ENCODE assay signal across 26 cellular contexts in the genomic region with DNA sequence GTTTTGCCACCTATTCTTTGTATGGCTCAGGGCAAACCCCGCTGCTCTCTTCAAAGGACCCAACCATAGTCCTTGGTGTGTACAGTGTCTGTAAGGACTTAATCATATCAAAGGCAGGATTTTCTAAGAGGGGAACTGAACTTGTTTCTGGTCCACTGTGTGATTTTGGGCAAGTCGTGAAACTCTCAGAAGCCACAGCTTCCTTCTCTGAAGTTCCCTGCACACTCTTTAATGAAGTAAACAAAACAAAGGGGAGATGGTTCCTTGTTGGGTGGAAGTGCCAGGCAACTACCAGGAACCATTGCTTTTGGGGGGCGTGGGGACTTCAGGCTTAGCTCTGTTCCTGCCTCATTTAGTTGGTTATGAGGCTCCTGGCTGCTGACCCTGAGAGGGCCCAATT.
A peak's percentile ranks its signal among the peaks of the same experiment; 100 is the strongest.
DNase-seq lines count a peak whose midpoint lies in the region; ATAC-seq and TF ChIP-seq lines count a peak whose summit lies in the region.
"Had no signal": no experiment of that assay in that cellular context is flagged by ENCODE, and none has a peak within 500 bp of the region (broad histone marks: within the 10 kb centered on the region; RNA-seq: fewer than 3 reads in every experiment).

No MANE protein-coding gene starts in this region.

- peaks cover 13% of the 10 kb centered on the region for H3K4me1 Mint-ChIP-seq in activated CD8-positive, alpha-beta memory T cell treated with anti-CD3 and anti-CD28 coated beads, Interleukin-2, amount 10 ng/mL, durations not matched to agents 7 days and 5 days
- peaks cover 19 to 29% (median 26%) of the 10 kb centered on the region in 3 donors for H3K4me1 Mint-ChIP-seq in T-cell

- H3K27ac Mint-ChIP-seq in activated CD8-positive, alpha-beta memory T cell treated with anti-CD3 and anti-CD28 coated beads, Interleukin-2, amount 10 ng/mL, durations not matched to agents 7 days and 5 days: no peak overlapping the region
- H3K27ac Mint-ChIP-seq in T-cell: peak overlapping the region; percentile 60 to 78
- H3K27ac Mint-ChIP-seq: activated naive CD8-positive, alpha-beta T cell had no signal

- H3K4me1 ChIP-seq in upper lobe of right lung: no peaks in the 10 kb centered on the region
- H3K4me1 ChIP-seq: A549, BE2C had no signal

- ATAC-seq in activated CD8-positive, alpha-beta memory T cell treated with anti-CD3 and anti-CD28 coated beads, Interleukin-2, amount 10 ng/mL, durations not matched to agents 7 days and 5 days: no peak
- ATAC-seq in T-cell (replicated peaks in 1 of 4) (no peak), upper lobe of right lung (peak; percentile 52)
- ATAC-seq: A549, HCT116 had no signal

- no peaks in the 10 kb centered on the region for H3K9me3 Mint-ChIP-seq in activated CD8-positive, alpha-beta memory T cell treated with anti-CD3 and anti-CD28 coated beads, Interleukin-2, amount 10 ng/mL, durations not matched to agents 7 days and 5 days (ENCODE audit: low read depth)
- H3K9me3 Mint-ChIP-seq in T-cell: peaks cover 0 to 8% (median 0%) of the 10 kb centered on the region in 3 donors

- no peaks in the 10 kb centered on the region for H3K27me3 Mint-ChIP-seq in activated CD8-positive, alpha-beta memory T cell treated with anti-CD3 and anti-CD28 coated beads, Interleukin-2, amount 10 ng/mL, durations not matched to agents 7 days and 5 days
- no peaks in the 10 kb centered on the region for H3K27me3 Mint-ChIP-seq in T-cell
- H3K27me3 Mint-ChIP-seq: activated naive CD8-positive, alpha-beta T cell had no signal

- POLR2A ChIA-PET in T-cell (lab: Charles Lee): no interaction called here

- H3K9me3 ChIP-seq in upper lobe of right lung: no peaks in the 10 kb centered on the region
- H3K9me3 ChIP-seq: A549, BE2C had no signal

- H3K4me3 Mint-ChIP-seq in activated CD8-positive, alpha-beta memory T cell treated with anti-CD3 and anti-CD28 coated beads, Interleukin-2, amount 10 ng/mL, durations not matched to agents 7 days and 5 days: no peak overlapping the region
- peak overlapping the region in 1 of 3 donors; percentile 21 for H3K4me3 Mint-ChIP-seq in T-cell
- H3K4me3 Mint-ChIP-seq: activated naive CD8-positive, alpha-beta T cell had no signal

- no peak for TF ChIP-seq CTCF in upper lobe of right lung (IDR thresholded peaks at IDR 0.05)

- CTCF ChIA-PET in activated CD8-positive, alpha-beta memory T cell treated with anti-CD3 and anti-CD28 coated beads, Interleukin-2, amount 10 ng/mL, durations not matched to agents 7 days and 5 days (lab: Charles Lee): no interaction called here
- CTCF ChIA-PET in T-cell (lab: Charles Lee): no interaction called here

- intact Hi-C loops in upper lobe of right lung (cut with DNase I): no loop called here

- no peaks in the 10 kb centered on the region for H3K27me3 ChIP-seq in upper lobe of right lung
- H3K27me3 ChIP-seq: BE2C, dorsolateral prefrontal cortex had no signal

- peaks cover 9% of the 10 kb centered on the region for H3K36me3 Mint-ChIP-seq in activated CD8-positive, alpha-beta memory T cell treated with anti-CD3 and anti-CD28 coated beads, Interleukin-2, amount 10 ng/mL, durations not matched to agents 7 days and 5 days
- H3K36me3 Mint-ChIP-seq in T-cell: peaks cover 16% of the 10 kb centered on the region

- DNase-seq in activated CD8-positive, alpha-beta memory T cell treated with anti-CD3 and anti-CD28 coated beads, Interleukin-2, amount 10 ng/mL, durations not matched to agents 7 days and 5 days: peak; percentile 33
- DNase-seq in activated CD8-positive, alpha-beta memory T cell treated with anti-CD3 and anti-CD28 coated beads, Interleukin-2, amount 50 U/mL, for 48 hours: no peak
- DNase-seq in T-cell (no peak), globus pallidus (ENCODE audit: low spot score) (peak; percentile 29), upper lobe of right lung (no peak), SKM-1 treated with dmso at 0.1 percent for 144 hours (lab: John Stamatoyannopoulos, UW; ENCODE audit: unreplicated experiment) (no peak), NCI-H510A treated with DMSO at 0.1 percent for 48 hours (lab: John Stamatoyannopoulos, UW) (no peak)
- DNase-seq in stimulated activated CD8-positive, alpha-beta memory T cell treated with anti-CD3 and anti-CD28 coated beads, Interleukin-4, amount 100 ng/mL, for 48 hours: no peak
- DNase-seq: aorta; BE2C; caudate nucleus; dorsolateral prefrontal cortex; EL; head of caudate nucleus; kidney glomerular epithelial cell; NCI-H1105; NCI-H1930; NCI-H226; NCI-H774; occipital lobe; stimulated activated CD4-positive, alpha-beta T cell treated with anti-CD3 and anti-CD28 coated beads, Interleukin-2, amount 100 ng/mL, for 24 hours; stimulated activated naive CD4-positive, alpha-beta T cell had no signal

- H3K4me3 ChIP-seq in upper lobe of right lung: no peak overlapping the region
- H3K4me3 ChIP-seq: A549, dorsolateral prefrontal cortex, skin epidermis had no signal

- no peak overlapping the region for H3K27ac ChIP-seq in upper lobe of right lung
- H3K27ac ChIP-seq: A549, dorsolateral prefrontal cortex had no signal

- H3K36me3 ChIP-seq in upper lobe of right lung: no peaks in the 10 kb centered on the region
- H3K36me3 ChIP-seq: BE2C had no signal

Comparison
In these comparisons a context has a peak if more than half of its experiments do, and no peak if none do; other contexts are left out.
1. DNase-seq: peak in activated CD8-positive, alpha-beta memory T cell treated with anti-CD3 and anti-CD28 coated beads, Interleukin-2, amount 10 ng/mL, durations not matched to agents 7 days and 5 days (single experiment) and globus pallidus (single experiment); none in activated CD8-positive, alpha-beta memory T cell treated with anti-CD3 and anti-CD28 coated beads, Interleukin-2, amount 50 U/mL, for 48 hours (single experiment), T-cell (0 of 34), upper lobe of right lung (single experiment), SKM-1 treated with dmso at 0.1 percent for 144 hours (single experiment), stimulated activated CD8-positive, alpha-beta memory T cell treated with anti-CD3 and anti-CD28 coated beads, Interleukin-4, amount 100 ng/mL, for 48 hours (single experiment) and NCI-H510A treated with DMSO at 0.1 percent for 48 hours (single experiment).